Comparison of ENCODE assay signal across 8 cellular contexts in the genomic region with DNA sequence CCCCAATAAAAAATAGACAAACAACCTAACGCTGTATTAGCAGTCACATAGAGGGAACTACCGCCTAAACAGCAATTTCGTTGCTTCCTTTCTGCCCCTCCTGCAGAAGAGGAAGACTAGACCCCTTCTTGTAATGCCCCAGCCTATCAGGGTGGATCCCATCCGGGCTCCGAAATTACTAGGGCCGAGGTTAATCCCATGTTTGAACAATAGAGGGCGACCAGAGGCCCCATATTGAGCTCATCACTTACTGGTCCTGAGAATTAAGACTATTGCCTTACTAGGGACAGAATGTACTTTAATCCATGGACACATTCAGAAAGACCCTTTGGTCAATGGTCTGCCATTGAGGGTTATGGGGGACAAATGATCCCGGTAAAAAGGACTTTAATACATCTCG. TPM values are rescaled to one million over a fixed set of nuclear protein-coding genes. Genes with fewer than 3 reads are reported as not detected.
DNase-seq lines count a peak whose midpoint lies in the region; ATAC-seq and TF ChIP-seq lines count a peak whose summit lies in the region.

No MANE protein-coding gene starts in this region.

- peak; percentile 63 for TF ChIP-seq CTCF in AG04450 (IDR thresholded peaks at IDR 0.05; ENCODE audit: low read depth, low read length)
- no peak for TF ChIP-seq CTCF in WTC11 (IDR thresholded peaks at IDR 0.05)
- TF ChIP-seq CTCF in left lung (IDR thresholded peaks at IDR 0.05) = peak; percentile 32 to 48

- peaks cover 5% of the 10 kb centered on the region for H3K4me1 Mint-ChIP-seq in WTC11
- no peaks in the 10 kb centered on the region for H3K4me1 Mint-ChIP-seq in central memory CD8-positive, alpha-beta T cell

- H3K27ac ChIP-seq in AG04450 (ENCODE audit: low read depth, low read length) = no peak overlapping the region
- H3K27ac ChIP-seq in left lung = no peak overlapping the region

- no peaks in the 10 kb centered on the region for H3K36me3 Mint-ChIP-seq in WTC11
- H3K36me3 Mint-ChIP-seq in central memory CD8-positive, alpha-beta T cell (ENCODE audit: insufficient read depth) = no peaks in the 10 kb centered on the region

- H3K4me3 ChIP-seq in AG04450 (ENCODE audit: low read depth, low read length) (no peak overlapping the region), MG63 (no peak overlapping the region), left lung (no peak overlapping the region)

- H3K9me3 ChIP-seq in AG04450 (ENCODE audit: control insufficient read depth, insufficient read depth, low read length) = no peaks in the 10 kb centered on the region
- no peaks in the 10 kb centered on the region for H3K9me3 ChIP-seq in MG63
- no peaks in the 10 kb centered on the region for H3K9me3 ChIP-seq in left lung

- DNase-seq in AG04450 (ENCODE audit: low read depth, low spot score) (peak; percentile 2), MG63 (peak; percentile 3), WTC11 (ENCODE audit: low spot score) (peak; percentile 41), left lung (no peak)
- DNase-seq in central memory CD8-positive, alpha-beta T cell (ENCODE audit: low spot score in 2 of 2) = peak in 1 of 2 donors; percentile 10
- DNase-seq in stimulated activated CD8-positive, alpha-beta memory T cell treated with anti-CD3 and anti-CD28 coated beads, Interleukin-15, amount 100 ng/mL, for 48 hours (ENCODE audit: low read depth in 2 of 2) = peak; percentile 4 to 5

- H3K4me1 ChIP-seq in left lung = no peaks in the 10 kb centered on the region

- POLR2A ChIA-PET in AG04450 (lab: Yijun Ruan, JAX) (no interaction called here), WTC11 (lab: Charles Lee) (no interaction called here)

- intact Hi-C loops in left lung (cut with DNase I) = no loop called here

- H3K27ac Mint-ChIP-seq in WTC11 = no peak overlapping the region
- H3K27ac Mint-ChIP-seq in central memory CD8-positive, alpha-beta T cell (ENCODE audit: low read depth) = no peak overlapping the region

- ATAC-seq in GM18498 (IDR thresholded peaks at IDR 0.05; ENCODE audit: unreplicated experiment) (peak; percentile 63), WTC11 (peak; percentile 95), left lung (peak; percentile 94), GM19328 (IDR thresholded peaks at IDR 0.05; ENCODE audit: unreplicated experiment) (no peak)
- peak; percentile 43 for ATAC-seq in central memory CD8-positive, alpha-beta T cell (replicated peaks; ENCODE audit: extremely low read depth, poor library complexity, severe bottlenecking)

- H3K9me3 Mint-ChIP-seq in WTC11 = no peaks in the 10 kb centered on the region
- H3K9me3 Mint-ChIP-seq in central memory CD8-positive, alpha-beta T cell = no peaks in the 10 kb centered on the region

- H3K4me3 Mint-ChIP-seq in WTC11 = no peak overlapping the region
- no peak overlapping the region for H3K4me3 Mint-ChIP-seq in central memory CD8-positive, alpha-beta T cell

- CTCF ChIA-PET in AG04450 (lab: Charles Lee) = interaction anchor here (0.6 to 1.7 kb wide), 7 partner anchors 11 to 411 kb away, joined by 3 to 17 read pairs (median 5); no protein-coding TSS in a partner anchor
- CTCF ChIA-PET in WTC11 (lab: Charles Lee) = interaction anchor here (0.6 to 3.5 kb wide), 6 partner anchors 111 to 484 kb away, joined by 3 to 35 read pairs (median 4); no protein-coding TSS in a partner anchor

- H3K36me3 ChIP-seq in MG63 (no peaks in the 10 kb centered on the region), left lung (no peaks in the 10 kb centered on the region)

- H3K27me3 Mint-ChIP-seq in WTC11 (ENCODE audit: low read depth) = 0 out of 2 replicates have a peak, but pooled peaks cover 3% of the 10 kb centered on the region
- no peaks in the 10 kb centered on the region for H3K27me3 Mint-ChIP-seq in central memory CD8-positive, alpha-beta T cell

- no peaks in the 10 kb centered on the region for H3K27me3 ChIP-seq in AG04450 (ENCODE audit: control insufficient read depth, insufficient read depth, low read length)
- no peaks in the 10 kb centered on the region for H3K27me3 ChIP-seq in MG63
- H3K27me3 ChIP-seq in left lung = no peaks in the 10 kb centered on the region

TF ChIP-seq in WTC11, 78 proteins besides CTCF, POLR2A, EP300 and RAD21 (continues in another document):
- TF ChIP-seq TEAD4 (CRISPR knock-in tag; IDR thresholded peaks at IDR 0.05) (no peak), OVOL2 (CRISPR knock-in tag; IDR thresholded peaks at IDR 0.05; ENCODE audit: borderline replicate concordance) (no peak), JAZF1 (CRISPR knock-in tag; IDR thresholded peaks at IDR 0.05) (no peak), ZNF219 (CRISPR knock-in tag; IDR thresholded peaks at IDR 0.05; ENCODE audit: borderline replicate concordance) (no peak)
- TF ChIP-seq, protein P1, sequence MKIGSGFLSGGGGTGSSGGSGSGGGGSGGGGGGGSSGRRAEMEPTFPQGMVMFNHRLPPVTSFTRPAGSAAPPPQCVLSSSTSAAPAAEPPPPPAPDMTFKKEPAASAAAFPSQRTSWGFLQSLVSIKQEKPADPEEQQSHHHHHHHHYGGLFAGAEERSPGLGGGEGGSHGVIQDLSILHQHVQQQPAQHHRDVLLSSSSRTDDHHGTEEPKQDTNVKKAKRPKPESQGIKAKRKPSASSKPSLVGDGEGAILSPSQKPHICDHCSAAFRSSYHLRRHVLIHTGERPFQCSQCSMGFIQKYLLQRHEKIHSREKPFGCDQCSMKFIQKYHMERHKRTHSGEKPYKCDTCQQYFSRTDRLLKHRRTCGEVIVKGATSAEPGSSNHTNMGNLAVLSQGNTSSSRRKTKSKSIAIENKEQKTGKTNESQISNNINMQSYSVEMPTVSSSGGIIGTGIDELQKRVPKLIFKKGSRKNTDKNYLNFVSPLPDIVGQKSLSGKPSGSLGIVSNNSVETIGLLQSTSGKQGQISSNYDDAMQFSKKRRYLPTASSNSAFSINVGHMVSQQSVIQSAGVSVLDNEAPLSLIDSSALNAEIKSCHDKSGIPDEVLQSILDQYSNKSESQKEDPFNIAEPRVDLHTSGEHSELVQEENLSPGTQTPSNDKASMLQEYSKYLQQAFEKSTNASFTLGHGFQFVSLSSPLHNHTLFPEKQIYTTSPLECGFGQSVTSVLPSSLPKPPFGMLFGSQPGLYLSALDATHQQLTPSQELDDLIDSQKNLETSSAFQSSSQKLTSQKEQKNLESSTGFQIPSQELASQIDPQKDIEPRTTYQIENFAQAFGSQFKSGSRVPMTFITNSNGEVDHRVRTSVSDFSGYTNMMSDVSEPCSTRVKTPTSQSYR (CRISPR knock-in tag; IDR thresholded peaks at IDR 0.05) = no peak
- TF ChIP-seq, protein P2, sequence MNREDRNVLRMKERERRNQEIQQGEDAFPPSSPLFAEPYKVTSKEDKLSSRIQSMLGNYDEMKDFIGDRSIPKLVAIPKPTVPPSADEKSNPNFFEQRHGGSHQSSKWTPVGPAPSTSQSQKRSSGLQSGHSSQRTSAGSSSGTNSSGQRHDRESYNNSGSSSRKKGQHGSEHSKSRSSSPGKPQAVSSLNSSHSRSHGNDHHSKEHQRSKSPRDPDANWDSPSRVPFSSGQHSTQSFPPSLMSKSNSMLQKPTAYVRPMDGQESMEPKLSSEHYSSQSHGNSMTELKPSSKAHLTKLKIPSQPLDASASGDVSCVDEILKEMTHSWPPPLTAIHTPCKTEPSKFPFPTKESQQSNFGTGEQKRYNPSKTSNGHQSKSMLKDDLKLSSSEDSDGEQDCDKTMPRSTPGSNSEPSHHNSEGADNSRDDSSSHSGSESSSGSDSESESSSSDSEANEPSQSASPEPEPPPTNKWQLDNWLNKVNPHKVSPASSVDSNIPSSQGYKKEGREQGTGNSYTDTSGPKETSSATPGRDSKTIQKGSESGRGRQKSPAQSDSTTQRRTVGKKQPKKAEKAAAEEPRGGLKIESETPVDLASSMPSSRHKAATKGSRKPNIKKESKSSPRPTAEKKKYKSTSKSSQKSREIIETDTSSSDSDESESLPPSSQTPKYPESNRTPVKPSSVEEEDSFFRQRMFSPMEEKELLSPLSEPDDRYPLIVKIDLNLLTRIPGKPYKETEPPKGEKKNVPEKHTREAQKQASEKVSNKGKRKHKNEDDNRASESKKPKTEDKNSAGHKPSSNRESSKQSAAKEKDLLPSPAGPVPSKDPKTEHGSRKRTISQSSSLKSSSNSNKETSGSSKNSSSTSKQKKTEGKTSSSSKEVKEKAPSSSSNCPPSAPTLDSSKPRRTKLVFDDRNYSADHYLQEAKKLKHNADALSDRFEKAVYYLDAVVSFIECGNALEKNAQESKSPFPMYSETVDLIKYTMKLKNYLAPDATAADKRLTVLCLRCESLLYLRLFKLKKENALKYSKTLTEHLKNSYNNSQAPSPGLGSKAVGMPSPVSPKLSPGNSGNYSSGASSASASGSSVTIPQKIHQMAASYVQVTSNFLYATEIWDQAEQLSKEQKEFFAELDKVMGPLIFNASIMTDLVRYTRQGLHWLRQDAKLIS (CRISPR knock-in tag; IDR thresholded peaks at IDR 0.05; ENCODE audit: borderline replicate concordance) = no peak
- TF ChIP-seq, protein P3, sequence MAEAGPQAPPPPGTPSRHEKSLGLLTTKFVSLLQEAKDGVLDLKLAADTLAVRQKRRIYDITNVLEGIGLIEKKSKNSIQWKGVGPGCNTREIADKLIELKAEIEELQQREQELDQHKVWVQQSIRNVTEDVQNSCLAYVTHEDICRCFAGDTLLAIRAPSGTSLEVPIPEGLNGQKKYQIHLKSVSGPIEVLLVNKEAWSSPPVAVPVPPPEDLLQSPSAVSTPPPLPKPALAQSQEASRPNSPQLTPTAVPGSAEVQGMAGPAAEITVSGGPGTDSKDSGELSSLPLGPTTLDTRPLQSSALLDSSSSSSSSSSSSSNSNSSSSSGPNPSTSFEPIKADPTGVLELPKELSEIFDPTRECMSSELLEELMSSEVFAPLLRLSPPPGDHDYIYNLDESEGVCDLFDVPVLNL (CRISPR knock-in tag; IDR thresholded peaks at IDR 0.05; ENCODE audit: borderline replicate concordance, low read depth) = no peak
- TF ChIP-seq, protein P4, sequence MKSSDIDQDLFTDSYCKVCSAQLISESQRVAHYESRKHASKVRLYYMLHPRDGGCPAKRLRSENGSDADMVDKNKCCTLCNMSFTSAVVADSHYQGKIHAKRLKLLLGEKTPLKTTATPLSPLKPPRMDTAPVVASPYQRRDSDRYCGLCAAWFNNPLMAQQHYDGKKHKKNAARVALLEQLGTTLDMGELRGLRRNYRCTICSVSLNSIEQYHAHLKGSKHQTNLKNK (CRISPR knock-in tag; IDR thresholded peaks at IDR 0.05) = no peak

RNA-seq across cellular contexts. Expression of a gene that starts 11.8 kb away (rescaled TPM):
- polyA plus RNA-seq in AG04450 (2011; rRNA removed) = 0.69 and 0.77 TPM in 2 replicates
- polyA minus RNA-seq in AG04450 (2011; rRNA and poly(A)+ RNA removed) = 0.55 and 1.1 TPM in 2 replicates
- total RNA-seq in MG63 (2014; rRNA removed; shearing (Covaris generic); ENCODE audit: low replicate concordance) = not detected in 2 replicates
- total RNA-seq in WTC11 (2021) (1.3 to 2.1 TPM (median 1.9 TPM) in 3 replicates), left lung (1 to 10 TPM; 3.0 to 4.3 TPM)

RNA-seq across cellular contexts. Expression of a gene that starts 47.2 kb away (rescaled TPM):
- not detected in 2 replicates for polyA plus RNA-seq in AG04450 (2011; rRNA removed)
- polyA minus RNA-seq in AG04450 (2011; rRNA and poly(A)+ RNA removed) = not detected in 2 replicates
- total RNA-seq in MG63 (2014; rRNA removed; shearing (Covaris generic); ENCODE audit: low replicate concordance) = not detected in 2 replicates
- not detected in 3 replicates for total RNA-seq in WTC11 (2021)
- total RNA-seq in left lung = not detected

Comparison
In these comparisons a context has a peak if more than half of its experiments do, and no peak if none do; other contexts are left out.
1. DNase-seq: peak in AG04450 (single experiment), MG63 (single experiment), WTC11 (single experiment) and stimulated activated CD8-positive, alpha-beta memory T cell treated with anti-CD3 and anti-CD28 coated beads, Interleukin-15, amount 100 ng/mL, for 48 hours (2 of 2); none in left lung (0 of 2).